ENCODE assay signal across 1 cellular context in genomic region chrX:17738002-17738713, GRCh38.
TF ChIP-seq lines count a peak whose summit lies in the region.

No MANE protein-coding gene starts in this region.

TF ChIP-seq in WTC11, 78 proteins besides CTCF, POLR2A, EP300 and RAD21 (continued from another document and continues in another):
- TF ChIP-seq, protein P1, sequence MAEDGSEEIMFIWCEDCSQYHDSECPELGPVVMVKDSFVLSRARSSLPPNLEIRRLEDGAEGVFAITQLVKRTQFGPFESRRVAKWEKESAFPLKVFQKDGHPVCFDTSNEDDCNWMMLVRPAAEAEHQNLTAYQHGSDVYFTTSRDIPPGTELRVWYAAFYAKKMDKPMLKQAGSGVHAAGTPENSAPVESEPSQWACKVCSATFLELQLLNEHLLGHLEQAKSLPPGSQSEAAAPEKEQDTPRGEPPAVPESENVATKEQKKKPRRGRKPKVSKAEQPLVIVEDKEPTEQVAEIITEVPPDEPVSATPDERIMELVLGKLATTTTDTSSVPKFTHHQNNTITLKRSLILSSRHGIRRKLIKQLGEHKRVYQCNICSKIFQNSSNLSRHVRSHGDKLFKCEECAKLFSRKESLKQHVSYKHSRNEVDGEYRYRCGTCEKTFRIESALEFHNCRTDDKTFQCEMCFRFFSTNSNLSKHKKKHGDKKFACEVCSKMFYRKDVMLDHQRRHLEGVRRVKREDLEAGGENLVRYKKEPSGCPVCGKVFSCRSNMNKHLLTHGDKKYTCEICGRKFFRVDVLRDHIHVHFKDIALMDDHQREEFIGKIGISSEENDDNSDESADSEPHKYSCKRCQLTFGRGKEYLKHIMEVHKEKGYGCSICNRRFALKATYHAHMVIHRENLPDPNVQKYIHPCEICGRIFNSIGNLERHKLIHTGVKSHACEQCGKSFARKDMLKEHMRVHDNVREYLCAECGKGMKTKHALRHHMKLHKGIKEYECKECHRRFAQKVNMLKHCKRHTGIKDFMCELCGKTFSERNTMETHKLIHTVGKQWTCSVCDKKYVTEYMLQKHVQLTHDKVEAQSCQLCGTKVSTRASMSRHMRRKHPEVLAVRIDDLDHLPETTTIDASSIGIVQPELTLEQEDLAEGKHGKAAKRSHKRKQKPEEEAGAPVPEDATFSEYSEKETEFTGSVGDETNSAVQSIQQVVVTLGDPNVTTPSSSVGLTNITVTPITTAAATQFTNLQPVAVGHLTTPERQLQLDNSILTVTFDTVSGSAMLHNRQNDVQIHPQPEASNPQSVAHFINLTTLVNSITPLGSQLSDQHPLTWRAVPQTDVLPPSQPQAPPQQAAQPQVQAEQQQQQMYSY (CRISPR knock-in tag; IDR thresholded peaks at IDR 0.05) = no peak
- TF ChIP-seq ZNF232 (CRISPR knock-in tag; IDR thresholded peaks at IDR 0.05) (no peak), TEAD4 (CRISPR knock-in tag; IDR thresholded peaks at IDR 0.05) (0 out of 2 replicates have a peak, but pooled peaks have one; percentile 21), AR (CRISPR knock-in tag; IDR thresholded peaks at IDR 0.05) (no peak), TEAD1 (CRISPR knock-in tag; IDR thresholded peaks at IDR 0.05) (peak; percentile 72; the same call in 1 of the 2 replicates), NFE2L1 (CRISPR knock-in tag; IDR thresholded peaks at IDR 0.05) (peak; percentile 64; the same call in 1 of the 2 replicates), ZNF423 (CRISPR knock-in tag; IDR thresholded peaks at IDR 0.05) (no peak), NR3C1 (CRISPR knock-in tag; conservative IDR thresholded peaks at IDR 0.05; ENCODE audit: low read depth) (no peak), SMAD3 (CRISPR knock-in tag; IDR thresholded peaks at IDR 0.05; ENCODE audit: borderline replicate concordance) (0 out of 2 replicates have a peak, but pooled peaks have one; percentile 23), MYBL2 (CRISPR knock-in tag; IDR thresholded peaks at IDR 0.05) (no peak), ZNF317 (CRISPR knock-in tag; IDR thresholded peaks at IDR 0.05; ENCODE audit: borderline replicate concordance, low read depth) (no peak), USF2 (CRISPR knock-in tag; IDR thresholded peaks at IDR 0.05) (no peak), EMX1 (CRISPR knock-in tag; IDR thresholded peaks at IDR 0.05) (no peak), GABPB1 (CRISPR knock-in tag; IDR thresholded peaks at IDR 0.05) (no peak), ATF1 (CRISPR knock-in tag; IDR thresholded peaks at IDR 0.05) (no peak), CREM (CRISPR knock-in tag; IDR thresholded peaks at IDR 0.05) (no peak), CREB1 (CRISPR knock-in tag; IDR thresholded peaks at IDR 0.05) (0 out of 2 replicates have a peak, but pooled peaks have one; percentile 21), STAT6 (CRISPR knock-in tag; conservative IDR thresholded peaks at IDR 0.05; ENCODE audit: low read depth) (no peak), JUN (CRISPR knock-in tag; IDR thresholded peaks at IDR 0.05) (peak; percentile 53; the same call in 1 of the 2 replicates), FOXJ3 (CRISPR knock-in tag; IDR thresholded peaks at IDR 0.05; ENCODE audit: borderline replicate concordance) (no peak), ATF3 (CRISPR knock-in tag; conservative IDR thresholded peaks at IDR 0.05) (no peak), ZBTB21 (CRISPR knock-in tag; IDR thresholded peaks at IDR 0.05; ENCODE audit: borderline replicate concordance) (no peak), SMAD4 (CRISPR knock-in tag; IDR thresholded peaks at IDR 0.05) (no peak), NFATC4 (CRISPR knock-in tag; IDR thresholded peaks at IDR 0.05) (no peak)
- TF ChIP-seq, protein P2, sequence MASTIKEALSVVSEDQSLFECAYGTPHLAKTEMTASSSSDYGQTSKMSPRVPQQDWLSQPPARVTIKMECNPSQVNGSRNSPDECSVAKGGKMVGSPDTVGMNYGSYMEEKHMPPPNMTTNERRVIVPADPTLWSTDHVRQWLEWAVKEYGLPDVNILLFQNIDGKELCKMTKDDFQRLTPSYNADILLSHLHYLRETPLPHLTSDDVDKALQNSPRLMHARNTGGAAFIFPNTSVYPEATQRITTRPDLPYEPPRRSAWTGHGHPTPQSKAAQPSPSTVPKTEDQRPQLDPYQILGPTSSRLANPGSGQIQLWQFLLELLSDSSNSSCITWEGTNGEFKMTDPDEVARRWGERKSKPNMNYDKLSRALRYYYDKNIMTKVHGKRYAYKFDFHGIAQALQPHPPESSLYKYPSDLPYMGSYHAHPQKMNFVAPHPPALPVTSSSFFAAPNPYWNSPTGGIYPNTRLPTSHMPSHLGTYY (CRISPR knock-in tag; IDR thresholded peaks at IDR 0.05) = no peak
- TF ChIP-seq, protein P3, sequence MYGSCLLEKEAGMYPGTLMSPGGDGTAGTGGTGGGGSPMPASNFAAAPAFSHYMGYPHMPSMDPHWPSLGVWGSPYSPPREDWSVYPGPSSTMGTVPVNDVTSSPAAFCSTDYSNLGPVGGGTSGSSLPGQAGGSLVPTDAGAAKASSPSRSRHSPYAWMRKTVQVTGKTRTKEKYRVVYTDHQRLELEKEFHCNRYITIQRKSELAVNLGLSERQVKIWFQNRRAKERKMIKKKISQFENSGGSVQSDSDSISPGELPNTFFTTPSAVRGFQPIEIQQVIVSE (CRISPR knock-in tag; IDR thresholded peaks at IDR 0.05; ENCODE audit: borderline replicate concordance) = no peak
- TF ChIP-seq, protein P4, sequence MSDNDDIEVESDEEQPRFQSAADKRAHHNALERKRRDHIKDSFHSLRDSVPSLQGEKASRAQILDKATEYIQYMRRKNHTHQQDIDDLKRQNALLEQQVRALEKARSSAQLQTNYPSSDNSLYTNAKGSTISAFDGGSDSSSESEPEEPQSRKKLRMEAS (CRISPR knock-in tag; IDR thresholded peaks at IDR 0.05) = peak; percentile 68; the same call in 1 of the 2 replicates
- TF ChIP-seq, protein P5, sequence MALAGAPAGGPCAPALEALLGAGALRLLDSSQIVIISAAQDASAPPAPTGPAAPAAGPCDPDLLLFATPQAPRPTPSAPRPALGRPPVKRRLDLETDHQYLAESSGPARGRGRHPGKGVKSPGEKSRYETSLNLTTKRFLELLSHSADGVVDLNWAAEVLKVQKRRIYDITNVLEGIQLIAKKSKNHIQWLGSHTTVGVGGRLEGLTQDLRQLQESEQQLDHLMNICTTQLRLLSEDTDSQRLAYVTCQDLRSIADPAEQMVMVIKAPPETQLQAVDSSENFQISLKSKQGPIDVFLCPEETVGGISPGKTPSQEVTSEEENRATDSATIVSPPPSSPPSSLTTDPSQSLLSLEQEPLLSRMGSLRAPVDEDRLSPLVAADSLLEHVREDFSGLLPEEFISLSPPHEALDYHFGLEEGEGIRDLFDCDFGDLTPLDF (CRISPR knock-in tag; IDR thresholded peaks at IDR 0.05) = no peak
- TF ChIP-seq, protein P6, sequence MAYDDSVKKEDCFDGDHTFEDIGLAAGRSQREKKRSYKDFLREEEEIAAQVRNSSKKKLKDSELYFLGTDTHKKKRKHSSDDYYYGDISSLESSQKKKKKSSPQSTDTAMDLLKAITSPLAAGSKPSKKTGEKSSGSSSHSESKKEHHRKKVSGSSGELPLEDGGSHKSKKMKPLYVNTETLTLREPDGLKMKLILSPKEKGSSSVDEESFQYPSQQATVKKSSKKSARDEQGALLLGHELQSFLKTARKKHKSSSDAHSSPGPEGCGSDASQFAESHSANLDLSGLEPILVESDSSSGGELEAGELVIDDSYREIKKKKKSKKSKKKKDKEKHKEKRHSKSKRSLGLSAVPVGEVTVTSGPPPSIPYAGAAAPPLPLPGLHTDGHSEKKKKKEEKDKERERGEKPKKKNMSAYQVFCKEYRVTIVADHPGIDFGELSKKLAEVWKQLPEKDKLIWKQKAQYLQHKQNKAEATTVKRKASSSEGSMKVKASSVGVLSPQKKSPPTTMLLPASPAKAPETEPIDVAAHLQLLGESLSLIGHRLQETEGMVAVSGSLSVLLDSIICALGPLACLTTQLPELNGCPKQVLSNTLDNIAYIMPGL (CRISPR knock-in tag; IDR thresholded peaks at IDR 0.05) = no peak
- TF ChIP-seq, protein P7, sequence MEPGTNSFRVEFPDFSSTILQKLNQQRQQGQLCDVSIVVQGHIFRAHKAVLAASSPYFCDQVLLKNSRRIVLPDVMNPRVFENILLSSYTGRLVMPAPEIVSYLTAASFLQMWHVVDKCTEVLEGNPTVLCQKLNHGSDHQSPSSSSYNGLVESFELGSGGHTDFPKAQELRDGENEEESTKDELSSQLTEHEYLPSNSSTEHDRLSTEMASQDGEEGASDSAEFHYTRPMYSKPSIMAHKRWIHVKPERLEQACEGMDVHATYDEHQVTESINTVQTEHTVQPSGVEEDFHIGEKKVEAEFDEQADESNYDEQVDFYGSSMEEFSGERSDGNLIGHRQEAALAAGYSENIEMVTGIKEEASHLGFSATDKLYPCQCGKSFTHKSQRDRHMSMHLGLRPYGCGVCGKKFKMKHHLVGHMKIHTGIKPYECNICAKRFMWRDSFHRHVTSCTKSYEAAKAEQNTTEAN (CRISPR knock-in tag; IDR thresholded peaks at IDR 0.05) = 0 out of 2 replicates have a peak, but pooled peaks have one; percentile 57
- TF ChIP-seq, protein P8, sequence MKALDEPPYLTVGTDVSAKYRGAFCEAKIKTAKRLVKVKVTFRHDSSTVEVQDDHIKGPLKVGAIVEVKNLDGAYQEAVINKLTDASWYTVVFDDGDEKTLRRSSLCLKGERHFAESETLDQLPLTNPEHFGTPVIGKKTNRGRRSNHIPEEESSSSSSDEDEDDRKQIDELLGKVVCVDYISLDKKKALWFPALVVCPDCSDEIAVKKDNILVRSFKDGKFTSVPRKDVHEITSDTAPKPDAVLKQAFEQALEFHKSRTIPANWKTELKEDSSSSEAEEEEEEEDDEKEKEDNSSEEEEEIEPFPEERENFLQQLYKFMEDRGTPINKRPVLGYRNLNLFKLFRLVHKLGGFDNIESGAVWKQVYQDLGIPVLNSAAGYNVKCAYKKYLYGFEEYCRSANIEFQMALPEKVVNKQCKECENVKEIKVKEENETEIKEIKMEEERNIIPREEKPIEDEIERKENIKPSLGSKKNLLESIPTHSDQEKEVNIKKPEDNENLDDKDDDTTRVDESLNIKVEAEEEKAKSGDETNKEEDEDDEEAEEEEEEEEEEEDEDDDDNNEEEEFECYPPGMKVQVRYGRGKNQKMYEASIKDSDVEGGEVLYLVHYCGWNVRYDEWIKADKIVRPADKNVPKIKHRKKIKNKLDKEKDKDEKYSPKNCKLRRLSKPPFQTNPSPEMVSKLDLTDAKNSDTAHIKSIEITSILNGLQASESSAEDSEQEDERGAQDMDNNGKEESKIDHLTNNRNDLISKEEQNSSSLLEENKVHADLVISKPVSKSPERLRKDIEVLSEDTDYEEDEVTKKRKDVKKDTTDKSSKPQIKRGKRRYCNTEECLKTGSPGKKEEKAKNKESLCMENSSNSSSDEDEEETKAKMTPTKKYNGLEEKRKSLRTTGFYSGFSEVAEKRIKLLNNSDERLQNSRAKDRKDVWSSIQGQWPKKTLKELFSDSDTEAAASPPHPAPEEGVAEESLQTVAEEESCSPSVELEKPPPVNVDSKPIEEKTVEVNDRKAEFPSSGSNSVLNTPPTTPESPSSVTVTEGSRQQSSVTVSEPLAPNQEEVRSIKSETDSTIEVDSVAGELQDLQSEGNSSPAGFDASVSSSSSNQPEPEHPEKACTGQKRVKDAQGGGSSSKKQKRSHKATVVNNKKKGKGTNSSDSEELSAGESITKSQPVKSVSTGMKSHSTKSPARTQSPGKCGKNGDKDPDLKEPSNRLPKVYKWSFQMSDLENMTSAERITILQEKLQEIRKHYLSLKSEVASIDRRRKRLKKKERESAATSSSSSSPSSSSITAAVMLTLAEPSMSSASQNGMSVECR (CRISPR knock-in tag; IDR thresholded peaks at IDR 0.05; ENCODE audit: borderline replicate concordance) = peak; percentile 20; the same call in 1 of the 2 replicates
